Comparison of ENCODE assay signal across 8 cellular contexts in genomic region chr16:17224859-17225258, GRCh38.
A peak's percentile ranks its signal among the peaks of the same experiment; 100 is the strongest.
DNase-seq lines count a peak whose midpoint lies in the region; TF ChIP-seq lines count a peak whose summit lies in the region.

No MANE protein-coding gene starts in this region.

- no peak overlapping the region for H2BK12ac ChIP-seq in neuronal stem cell (ENCODE audit: low read length)

- H2BK120ac ChIP-seq in neuronal stem cell (ENCODE audit: low read depth, low read length) = no peak overlapping the region

- H3K23ac ChIP-seq in neuronal stem cell (ENCODE audit: low read depth, low read length, poor library complexity) = no peak overlapping the region

- H3K14ac ChIP-seq in neuronal stem cell (ENCODE audit: low read length) = no peak overlapping the region

- H3K9ac ChIP-seq in GM23248 = no peak overlapping the region
- H3K9ac ChIP-seq in neuronal stem cell (ENCODE audit: low read depth, low read length, poor library complexity) = no peak overlapping the region

- H2AFZ ChIP-seq in GM23248 (no peak overlapping the region), neuronal stem cell (ENCODE audit: low read length) (no peak overlapping the region)

- H3K9me3 ChIP-seq in GM23248 (ENCODE audit: low read depth) (no peaks in the 10 kb centered on the region), neuronal stem cell (replicated peaks in 1 of 2; ENCODE audit: control insufficient read depth in 2 of 2, insufficient read depth in 1 of 2, low read depth in 1 of 2, low read length in 2 of 2) (no peaks in the 10 kb centered on the region)

- no peak overlapping the region for H4K8ac ChIP-seq in neuronal stem cell (ENCODE audit: low read depth, low read length)

- H3K27me3 ChIP-seq in GM23248 (replicated peaks; ENCODE audit: insufficient read depth) (no peaks in the 10 kb centered on the region), neuronal stem cell (ENCODE audit: control insufficient read depth in 3 of 3, insufficient read depth in 3 of 3, low read depth in 1 of 3, low read length in 3 of 3) (no peaks in the 10 kb centered on the region)

- H3K79me2 ChIP-seq in GM23248 (ENCODE audit: insufficient read depth) = peaks cover 77% of the 10 kb centered on the region

- H3K36me3 ChIP-seq in GM23248 (ENCODE audit: low read depth) (no peaks in the 10 kb centered on the region), neuronal stem cell (replicated peaks in 1 of 2; ENCODE audit: control insufficient read depth in 2 of 2, insufficient read depth in 2 of 2, low read length in 2 of 2) (peaks cover 0 to 1% of the 10 kb centered on the region in 2 donors)

- peak; percentile 19 for TF ChIP-seq CTCF in fibroblast of the aortic adventitia (IDR thresholded peaks at IDR 0.05; ENCODE audit: insufficient read depth, low read length)

- no peak overlapping the region for H2BK15ac ChIP-seq in neuronal stem cell (ENCODE audit: low read length)

- no peak overlapping the region for H4K91ac ChIP-seq in neuronal stem cell (ENCODE audit: low read depth, low read length, poor library complexity)

- H3K4me1 ChIP-seq in GM23248 (ENCODE audit: insufficient read depth) (peaks cover 19% of the 10 kb centered on the region), neuronal stem cell (ENCODE audit: control insufficient read depth in 2 of 2, insufficient read depth in 1 of 2, low read depth in 1 of 2, low read length in 2 of 2) (peaks cover 8 to 13% of the 10 kb centered on the region in 2 donors)

- H3K79me1 ChIP-seq in neuronal stem cell (ENCODE audit: low read depth, low read length) = no peaks in the 10 kb centered on the region

- no peaks in the 10 kb centered on the region for H3K9me2 ChIP-seq in GM23248 (ENCODE audit: insufficient read depth)

- peak overlapping the region; percentile 60 for H3K4me2 ChIP-seq in GM23248 (ENCODE audit: unreplicated experiment)
- no peak overlapping the region for H3K4me2 ChIP-seq in neuronal stem cell (ENCODE audit: insufficient read depth, low read length, poor library complexity, severe bottlenecking)

- WGBS in GM23248 (ENCODE audit: low coverage in 1 of 2, low lambda C conversion rate in 2 of 2, missing lambda C conversion rate in 2 of 2), 2 experiments = 17 to 23% methylated on average over 4 of the region's 4 CpGs
- no CpG with 5 or more reads among the region's 4 CpGs for WGBS in neuronal stem cell (ENCODE audit: extremely low coverage in 2 of 2, insufficient read length in 2 of 2, insufficient replicate concordance in 1 of 2), 2 donors

- H2AK5ac ChIP-seq in neuronal stem cell (ENCODE audit: low read depth, low read length) = no peak overlapping the region

- H4K20me1 ChIP-seq in GM23248 (ENCODE audit: insufficient read depth) = peaks cover 13% of the 10 kb centered on the region

- H3K4ac ChIP-seq in neuronal stem cell (ENCODE audit: low read length) = no peak overlapping the region

- H2BK5ac ChIP-seq in neuronal stem cell (ENCODE audit: low read length) = no peak overlapping the region

- H3K27ac ChIP-seq in GM23248 = peak overlapping the region; percentile 40
- H3K27ac ChIP-seq in neuronal stem cell (replicated peaks; ENCODE audit: low read length) = no peak overlapping the region

- in situ Hi-C loops in GM23248 (cut with MboI) = no loop called here

- H3K18ac ChIP-seq in neuronal stem cell (ENCODE audit: low read length) = no peak overlapping the region

- H3F3A ChIP-seq in GM23248 (ENCODE audit: insufficient read depth) = peaks cover 30% of the 10 kb centered on the region

- H3K4me3 ChIP-seq in GM23248 = no peak overlapping the region
- no peak overlapping the region for H3K4me3 ChIP-seq in fibroblast of the aortic adventitia (ENCODE audit: low read depth, low read length)
- H3K4me3 ChIP-seq in skeletal muscle cell (ENCODE audit: low read depth, low read length) = no peak overlapping the region
- no peak overlapping the region for H3K4me3 ChIP-seq in neuronal stem cell (ENCODE audit: low read length in 2 of 2)

- DNase-seq in GM23248 = peak; percentile 78
- peak; percentile 50 for DNase-seq in OCI-M1 (lab: John Stamatoyannopoulos, UW)
- peak; percentile 89 for DNase-seq in fibroblast of the aortic adventitia (ENCODE audit: low read depth)
- peak; percentile 86 for DNase-seq in skeletal muscle cell (ENCODE audit: low read depth)
- no peak for DNase-seq in neuronal stem cell (ENCODE audit: low spot score)
- no peak for DNase-seq in retina
- DNase-seq in NCI-H1048 (lab: John Stamatoyannopoulos, UW) = no peak
- DNase-seq in stimulated activated CD4-positive, alpha-beta T cell treated with anti-CD3 and anti-CD28 coated beads, Interleukin-1b, Interleukin-23, amount 100 ng/mL, for 48 hours = no peak

Comparison
In these comparisons a context has a peak if more than half of its experiments do, and no peak if none do; other contexts are left out.
1. DNase-seq: peak in GM23248 (single experiment), OCI-M1 (single experiment), fibroblast of the aortic adventitia (single experiment) and skeletal muscle cell (single experiment); none in neuronal stem cell (single experiment), retina (single experiment), NCI-H1048 (single experiment) and stimulated activated CD4-positive, alpha-beta T cell treated with anti-CD3 and anti-CD28 coated beads, Interleukin-1b, Interleukin-23, amount 100 ng/mL, for 48 hours (single experiment).